In the genomic region with DNA sequence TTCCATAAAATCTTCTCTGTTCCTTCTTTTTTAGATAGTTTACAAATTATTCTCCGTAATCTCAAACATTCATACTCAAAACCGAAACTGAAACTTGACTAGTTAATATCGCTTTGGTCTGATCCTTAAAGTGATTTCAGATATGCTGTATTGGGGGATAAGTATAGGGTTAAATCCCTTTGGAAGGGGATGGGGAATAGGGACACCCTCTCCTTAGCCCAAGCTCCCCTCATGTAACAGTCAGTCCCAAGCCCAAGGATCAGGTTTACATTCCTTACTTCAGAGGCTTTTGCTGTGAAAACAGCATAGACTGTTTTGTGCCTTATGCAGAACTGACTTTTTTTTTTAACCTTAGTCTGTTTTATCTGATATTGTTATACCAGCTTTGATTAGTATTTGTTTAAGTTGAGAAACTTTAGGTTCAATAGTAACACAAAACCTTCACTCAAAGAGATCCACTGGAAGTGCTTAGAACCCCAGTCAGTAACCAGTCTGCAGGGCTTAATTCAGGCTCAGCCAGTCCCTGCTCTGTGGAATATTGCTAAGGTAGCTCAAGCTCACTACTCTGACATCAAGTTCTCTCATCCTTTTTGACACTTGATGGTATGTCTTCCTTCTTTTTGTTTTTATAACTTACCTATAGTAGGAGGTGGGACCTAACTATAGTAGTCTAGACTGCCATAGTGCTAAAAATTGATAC, we compare ENCODE assay signal across 12 cellular contexts. TPM values are rescaled to one million over a fixed set of nuclear protein-coding genes. Genes with fewer than 3 reads are reported as not detected.
A peak's percentile ranks its signal among the peaks of the same experiment; 100 is the strongest.
DNase-seq lines count a peak whose midpoint lies in the region; ATAC-seq and TF ChIP-seq lines count a peak whose summit lies in the region.
"Had no signal": no experiment of that assay in that cellular context is flagged by ENCODE, and none has a peak within 500 bp of the region (broad histone marks: within the 10 kb centered on the region; RNA-seq: fewer than 3 reads in every experiment).

No MANE protein-coding gene starts in this region.

- ATAC-seq in activated CD4-positive, CD25-positive, alpha-beta regulatory T cell treated with anti-CD3 and anti-CD28 coated beads, Interleukin-2, amount 50 U/mL, for 24 hours, result peak; percentile 38 to 49
- ATAC-seq in stimulated activated effector memory CD8-positive, alpha-beta T cell treated with anti-CD3 and anti-CD28 coated beads, Interleukin-12 subunit alpha, Interleukin-12 subunit beta, amount 100 ng/mL, for 72 hours, result no peak
- no peak for ATAC-seq in HG03457 (IDR thresholded peaks at IDR 0.05; ENCODE audit: unreplicated experiment)

- H3K27ac Mint-ChIP-seq in stimulated activated effector memory CD8-positive, alpha-beta T cell treated with anti-CD3 and anti-CD28 coated beads, Interleukin-12 subunit alpha, Interleukin-12 subunit beta, amount 100 ng/mL, for 72 hours, result peak overlapping the region; percentile 54

- H3K4me1 Mint-ChIP-seq in stimulated activated effector memory CD8-positive, alpha-beta T cell treated with anti-CD3 and anti-CD28 coated beads, Interleukin-12 subunit alpha, Interleukin-12 subunit beta, amount 100 ng/mL, for 72 hours, result peaks cover 25% of the 10 kb centered on the region

- no peak for TF ChIP-seq POLR2A in Peyer's patch (IDR thresholded peaks at IDR 0.05)

- H3K4me3 ChIP-seq in Peyer's patch (peak overlapping the region; percentile 3 to 45 (median 32)), fibroblast of lung (replicated peaks in 1 of 4; ENCODE audit: control extremely low read depth in 1 of 4, insufficient read depth in 1 of 4, low read depth in 3 of 4, low read length in 4 of 4) (peak overlapping the region in 3 of 4 experiments; percentile 38 to 49 (median 48))

- H3K9ac ChIP-seq in fibroblast of lung (ENCODE audit: insufficient read depth, low read length), result no peak overlapping the region

- no peaks in the 10 kb centered on the region for H4K20me1 ChIP-seq in fibroblast of lung (ENCODE audit: control insufficient read depth, extremely low read depth, insufficient read depth, low read length)

- peak overlapping the region; percentile 82 for H2AFZ ChIP-seq in fibroblast of lung (ENCODE audit: low read length)

- peaks cover 40% of the 10 kb centered on the region for H3K36me3 Mint-ChIP-seq in stimulated activated effector memory CD8-positive, alpha-beta T cell treated with anti-CD3 and anti-CD28 coated beads, Interleukin-12 subunit alpha, Interleukin-12 subunit beta, amount 100 ng/mL, for 72 hours

- peak overlapping the region; percentile 60 for H3K4me3 Mint-ChIP-seq in stimulated activated effector memory CD8-positive, alpha-beta T cell treated with anti-CD3 and anti-CD28 coated beads, Interleukin-12 subunit alpha, Interleukin-12 subunit beta, amount 100 ng/mL, for 72 hours

- H3K4me2 ChIP-seq in fibroblast of lung (ENCODE audit: extremely low read depth, insufficient read depth, low read length), result peak overlapping the region; percentile 78

- H3K4me1 ChIP-seq in Peyer's patch (no peaks in the 10 kb centered on the region), fibroblast of lung (ENCODE audit: control insufficient read depth, extremely low read depth, insufficient read depth, low read length) (no peaks in the 10 kb centered on the region)

- H3K9me3 ChIP-seq in Peyer's patch (no peaks in the 10 kb centered on the region), fibroblast of lung (ENCODE audit: control insufficient read depth, insufficient read depth, low read depth, low read length) (no peaks in the 10 kb centered on the region)

- TF ChIP-seq CTCF in Peyer's patch (IDR thresholded peaks at IDR 0.05) (no peak), fibroblast of lung (conservative IDR thresholded peaks at IDR 0.05 in 1 of 2, IDR thresholded peaks at IDR 0.05 in 1 of 2; ENCODE audit: low read depth in 1 of 2, low read length in 2 of 2) (no peak)

- H3K36me3 ChIP-seq in Peyer's patch (peaks cover 0 to 45% (median 0%) of the 10 kb centered on the region in 3 donors), fibroblast of lung (ENCODE audit: control insufficient read depth, insufficient read depth, low read length) (peaks cover 1% of the 10 kb centered on the region)

- H3K79me2 ChIP-seq in fibroblast of lung (ENCODE audit: control insufficient read depth, insufficient read depth, low read length), result no peaks in the 10 kb centered on the region

- DNase-seq in activated CD4-positive, CD25-positive, alpha-beta regulatory T cell (lab: John Stamatoyannopoulos, UW), result no peak
- DNase-seq in Peyer's patch (no peak), fibroblast of lung (ENCODE audit: low read depth in 2 of 2) (no peak), RPMI8226 (no peak), NCI-H2227 (lab: John Stamatoyannopoulos, UW; ENCODE audit: unreplicated experiment) (no peak)
- no peak for DNase-seq in stimulated activated effector memory CD8-positive, alpha-beta T cell treated with anti-CD3 and anti-CD28 coated beads, Interleukin-12 subunit alpha, Interleukin-12 subunit beta, amount 100 ng/mL, for 72 hours (ENCODE audit: low spot score in 2 of 2)
- DNase-seq: 8988T, EL, MV-4-11, NCI-H82 had no signal

- H3K27ac ChIP-seq in Peyer's patch (peak overlapping the region in 3 of 4 donors; percentile 7 to 37 (median 36)), fibroblast of lung (ENCODE audit: insufficient read depth, low read length) (peak overlapping the region; percentile 57)

- no peaks in the 10 kb centered on the region for H3K9me3 Mint-ChIP-seq in stimulated activated effector memory CD8-positive, alpha-beta T cell treated with anti-CD3 and anti-CD28 coated beads, Interleukin-12 subunit alpha, Interleukin-12 subunit beta, amount 100 ng/mL, for 72 hours

- H3K27me3 ChIP-seq in Peyer's patch (no peaks in the 10 kb centered on the region), fibroblast of lung (ENCODE audit: control insufficient read depth, insufficient read depth, low read length) (no peaks in the 10 kb centered on the region)

RNA-seq across cellular contexts. Expression of gene CDADC1, which starts 10.5 kb away (rescaled TPM):
- 1 to 10 TPM; 4.7 to 9.2 (median 7.1) TPM for total RNA-seq in Peyer's patch
- 6.1 and 6.7 TPM in 2 replicates for total RNA-seq in fibroblast of lung
- 4.1 and 6.6 TPM in 2 replicates for polyA plus RNA-seq in fibroblast of lung
- 6.4 and 8.8 TPM in 2 replicates for polyA plus RNA-seq in fibroblast of lung (2012)
- 0.86 and 1.8 TPM in 2 replicates for polyA minus RNA-seq in fibroblast of lung (ENCODE audit: low replicate concordance)

RNA-seq across cellular contexts. Expression of gene MLNR, which starts 38.1 kb away (rescaled TPM):
- total RNA-seq in Peyer's patch (not detected), fibroblast of lung (not detected in 2 replicates)
- not detected in 2 replicates for polyA plus RNA-seq in fibroblast of lung
- not detected in 2 replicates for polyA plus RNA-seq in fibroblast of lung (2012)
- polyA minus RNA-seq in fibroblast of lung (ENCODE audit: low replicate concordance), result not detected in 2 replicates

Comparison
In these comparisons a context has a peak if more than half of its experiments do, and no peak if none do; other contexts are left out.
1. ATAC-seq: peak in activated CD4-positive, CD25-positive, alpha-beta regulatory T cell treated with anti-CD3 and anti-CD28 coated beads, Interleukin-2, amount 50 U/mL, for 24 hours (2 of 2); none in stimulated activated effector memory CD8-positive, alpha-beta T cell treated with anti-CD3 and anti-CD28 coated beads, Interleukin-12 subunit alpha, Interleukin-12 subunit beta, amount 100 ng/mL, for 72 hours (single experiment) and HG03457 (single experiment).